Comparison of ENCODE assay signal across 1 cellular context in genomic region chr1:39026051-39026946, GRCh38.
TF ChIP-seq lines count a peak whose summit lies in the region.

TSS of gene NDUFS5 (plus strand) at chr1:39026350. CDS start at chr1:39028725, 2,375 bp downstream.

TF ChIP-seq in HepG2, 621 proteins besides CTCF, POLR2A, EP300 and RAD21 (continued from another document and continues in another):
- peak; percentile 51; the same call in 1 of the 2 replicates for TF ChIP-seq HIC2 (CRISPR knock-in tag; IDR thresholded peaks at IDR 0.05; ENCODE audit: low read depth)
- peak; percentile 23; the same call in 1 of the 2 replicates for TF ChIP-seq ZNF280B (CRISPR knock-in tag; IDR thresholded peaks at IDR 0.05; ENCODE audit: borderline replicate concordance)
- TF ChIP-seq YEATS2 (CRISPR knock-in tag; IDR thresholded peaks at IDR 0.05; ENCODE audit: borderline replicate concordance), result peak; percentile 63; the same call in 1 of the 2 replicates
- 0 out of 2 replicates have a peak, but pooled peaks have one; percentile 10 for TF ChIP-seq SPEN (CRISPR knock-in tag; IDR thresholded peaks at IDR 0.05; ENCODE audit: low read depth)
- TF ChIP-seq ATF6 (CRISPR knock-in tag; conservative IDR thresholded peaks at IDR 0.05), result no peak
- no peak for TF ChIP-seq GLMP (CRISPR knock-in tag; IDR thresholded peaks at IDR 0.05; ENCODE audit: borderline replicate concordance)
- TF ChIP-seq FOSL2 (CRISPR knock-in tag; IDR thresholded peaks at IDR 0.05), result peak; percentile 56; the same call in 1 of the 2 replicates
- 0 out of 2 replicates have a peak, but pooled peaks have one; percentile 21 for TF ChIP-seq ZBTB14 (CRISPR knock-in tag; IDR thresholded peaks at IDR 0.05)
- peak; percentile 87 for TF ChIP-seq POLR2G (IDR thresholded peaks at IDR 0.05; ENCODE audit: low read depth, low read length)
- TF ChIP-seq KLF12 (CRISPR knock-in tag; IDR thresholded peaks at IDR 0.05; ENCODE audit: borderline replicate concordance), result peak; percentile 63; the same call in 1 of the 2 replicates
- 0 out of 2 replicates have a peak, but pooled peaks have one; percentile 40 for TF ChIP-seq ZKSCAN5 (CRISPR knock-in tag; IDR thresholded peaks at IDR 0.05)
- TF ChIP-seq ZKSCAN8 (CRISPR knock-in tag; IDR thresholded peaks at IDR 0.05; ENCODE audit: borderline replicate concordance), result 0 out of 2 replicates have a peak, but pooled peaks have one; percentile 44
- TF ChIP-seq KDM5B (CRISPR knock-in tag; IDR thresholded peaks at IDR 0.05; ENCODE audit: borderline replicate concordance), result peak; percentile 78; the same call in 1 of the 2 replicates
- TF ChIP-seq KDM4B (CRISPR knock-in tag; IDR thresholded peaks at IDR 0.05), result 0 out of 2 replicates have a peak, but pooled peaks have one; percentile 15
- no peak for TF ChIP-seq ZNF646 (CRISPR knock-in tag; IDR thresholded peaks at IDR 0.05)
- TF ChIP-seq STAT6 (CRISPR knock-in tag; IDR thresholded peaks at IDR 0.05; ENCODE audit: borderline replicate concordance), result no peak
- peak; percentile 74; the same call in 1 of the 2 replicates for TF ChIP-seq ZFP91 (CRISPR knock-in tag; IDR thresholded peaks at IDR 0.05; ENCODE audit: borderline replicate concordance)
- TF ChIP-seq IKZF5 (CRISPR knock-in tag; IDR thresholded peaks at IDR 0.05), result peak; percentile 58
- peak; percentile 1; the same call in 1 of the 2 replicates for TF ChIP-seq STAG1 (CRISPR knock-in tag; IDR thresholded peaks at IDR 0.05)
- 0 out of 2 replicates have a peak, but pooled peaks have one; percentile 62 for TF ChIP-seq KLF15 (CRISPR knock-in tag; IDR thresholded peaks at IDR 0.05; ENCODE audit: borderline replicate concordance)
- TF ChIP-seq RFXANK (CRISPR knock-in tag; IDR thresholded peaks at IDR 0.05), result 0 out of 2 replicates have a peak, but pooled peaks have one; percentile 38
- 0 out of 2 replicates have a peak, but pooled peaks have one; percentile 14 for TF ChIP-seq ATF5 (CRISPR knock-in tag; IDR thresholded peaks at IDR 0.05; ENCODE audit: low read depth)
- peak; percentile 46; the same call in 1 of the 2 replicates for TF ChIP-seq UBTF (CRISPR knock-in tag; IDR thresholded peaks at IDR 0.05)
- peak; percentile 39; the same call in 1 of the 2 replicates for TF ChIP-seq ZNF430 (CRISPR knock-in tag; IDR thresholded peaks at IDR 0.05)
- TF ChIP-seq MED1 (CRISPR knock-in tag; IDR thresholded peaks at IDR 0.05), result peak; percentile 47
- TF ChIP-seq KMT2A (CRISPR knock-in tag; IDR thresholded peaks at IDR 0.05), result peak; percentile 95
- TF ChIP-seq RELA (CRISPR knock-in tag; IDR thresholded peaks at IDR 0.05), result no peak
